In genomic region chr3:150232992-150233451, GRCh38 we compare ENCODE assay signal across 10 cellular contexts.
DNase-seq lines count a peak whose midpoint lies in the region; ATAC-seq and TF ChIP-seq lines count a peak whose summit lies in the region.
"Had no signal": no experiment of that assay in that cellular context is flagged by ENCODE, and none has a peak within 500 bp of the region (broad histone marks: within the 10 kb centered on the region; RNA-seq: fewer than 3 reads in every experiment).

No MANE protein-coding gene starts in this region.

- no peaks in the 10 kb centered on the region for H3K9me3 ChIP-seq in endodermal cell (ENCODE audit: control insufficient read depth, low read length)
- H3K9me3 ChIP-seq: BLaER1 treated with 17β-estradiol and CSF1 and Interleukin-3, amounts not matched to agents 10 nM and 100 nM had no signal

- H3K36me3 Mint-ChIP-seq in endodermal cell (ENCODE audit: low read depth), result no peaks in the 10 kb centered on the region
- no peaks in the 10 kb centered on the region for H3K36me3 Mint-ChIP-seq in mesothelial cell of epicardium

- H3K36me3 ChIP-seq in endodermal cell (ENCODE audit: control insufficient read depth, insufficient read depth, low read length), result no peaks in the 10 kb centered on the region
- H3K36me3 ChIP-seq: BLaER1 treated with 17β-estradiol and CSF1 and Interleukin-3, amounts not matched to agents 10 nM and 100 nM had no signal

- TF ChIP-seq CTCF in C4-2B (conservative IDR thresholded peaks at IDR 0.05) (no peak), endodermal cell (conservative IDR thresholded peaks at IDR 0.05) (no peak), mesothelial cell of epicardium (IDR thresholded peaks at IDR 0.05; ENCODE audit: unreplicated experiment) (no peak)

- peaks cover 3% of the 10 kb centered on the region for H3K4me1 ChIP-seq in endodermal cell (ENCODE audit: control insufficient read depth, insufficient read depth, low read length)
- H3K4me1 ChIP-seq: BLaER1 treated with 17β-estradiol and CSF1 and Interleukin-3, amounts not matched to agents 10 nM and 100 nM had no signal

- H3K9me3 Mint-ChIP-seq in endodermal cell, result no peaks in the 10 kb centered on the region
- peaks cover 8% of the 10 kb centered on the region for H3K9me3 Mint-ChIP-seq in mesothelial cell of epicardium
- H3K9me3 Mint-ChIP-seq: activated CD4-positive, alpha-beta memory T cell treated with anti-CD3 and anti-CD28 coated beads, Interleukin-2, amount 10 ng/mL, durations not matched to agents 7 days and 5 days had no signal

- no peak overlapping the region for H3K9ac ChIP-seq in endodermal cell (ENCODE audit: extremely low read depth, low read length, poor library complexity, severe bottlenecking)
- H3K9ac ChIP-seq: BLaER1 treated with 17β-estradiol and CSF1 and Interleukin-3, amounts not matched to agents 10 nM and 100 nM had no signal

- H3K27me3 ChIP-seq in endodermal cell (ENCODE audit: control insufficient read depth, insufficient read depth, low read length, poor library complexity, severe bottlenecking), result no peaks in the 10 kb centered on the region
- H3K27me3 ChIP-seq: BLaER1 treated with 17β-estradiol and CSF1 and Interleukin-3, amounts not matched to agents 10 nM and 100 nM had no signal

- H3K4me3 ChIP-seq in endodermal cell (ENCODE audit: low read length), result no peak overlapping the region
- H3K4me3 ChIP-seq: BLaER1 treated with 17β-estradiol and CSF1 and Interleukin-3, amounts not matched to agents 10 nM and 100 nM had no signal

- H3K27me3 Mint-ChIP-seq in endodermal cell (ENCODE audit: insufficient read depth) (no peaks in the 10 kb centered on the region), mesothelial cell of epicardium (ENCODE audit: low read depth) (no peaks in the 10 kb centered on the region)

- H3K4me3 Mint-ChIP-seq in endodermal cell, result no peak overlapping the region
- no peak overlapping the region for H3K4me3 Mint-ChIP-seq in mesothelial cell of epicardium
- H3K4me3 Mint-ChIP-seq: activated CD4-positive, alpha-beta memory T cell treated with anti-CD3 and anti-CD28 coated beads, Interleukin-2, amount 10 ng/mL, durations not matched to agents 7 days and 5 days had no signal

- H3K27ac ChIP-seq in C4-2B, result peak overlapping the region; percentile 22; the same call in 1 of the 2 replicates
- H3K27ac ChIP-seq in endodermal cell (ENCODE audit: low read depth, low read length), result peak overlapping the region; percentile 24
- H3K27ac ChIP-seq: BLaER1 treated with 17β-estradiol and CSF1 and Interleukin-3, amounts not matched to agents 10 nM and 100 nM had no signal

- 78 to 87% methylated on average over 2 to 4 of the region's 4 CpGs for WGBS in endodermal cell (ENCODE audit: insufficient coverage in 1 of 2, insufficient read length in 1 of 2), 2 experiments

- peak; percentile 67 for DNase-seq in NCI-H2196 (lab: John Stamatoyannopoulos, UW; ENCODE audit: unreplicated experiment)
- DNase-seq in endodermal cell, result no peak
- DNase-seq in myocyte (ENCODE audit: low read depth), result peak; percentile 41
- no peak for DNase-seq in mesothelial cell of epicardium (ENCODE audit: low spot score in 2 of 2, unreplicated experiment in 2 of 2)
- DNase-seq in T-helper 1 cell, result no peak
- no peak for DNase-seq in NCI-H1694 (lab: John Stamatoyannopoulos, UW)
- DNase-seq: activated CD4-positive, alpha-beta memory T cell treated with anti-CD3 and anti-CD28 coated beads, Interleukin-2, amount 10 ng/mL, durations not matched to agents 7 days and 5 days had no signal

- ATAC-seq in HG02981 (IDR thresholded peaks at IDR 0.05; ENCODE audit: unreplicated experiment), result no peak

- H3K27ac Mint-ChIP-seq in endodermal cell (no peak overlapping the region), mesothelial cell of epicardium (no peak overlapping the region)
- H3K27ac Mint-ChIP-seq: activated CD4-positive, alpha-beta memory T cell treated with anti-CD3 and anti-CD28 coated beads, Interleukin-2, amount 10 ng/mL, durations not matched to agents 7 days and 5 days had no signal

- H3K4me1 Mint-ChIP-seq in endodermal cell (peaks cover 16% of the 10 kb centered on the region), mesothelial cell of epicardium (peaks cover 49% of the 10 kb centered on the region)
- H3K4me1 Mint-ChIP-seq: activated CD4-positive, alpha-beta memory T cell treated with anti-CD3 and anti-CD28 coated beads, Interleukin-2, amount 10 ng/mL, durations not matched to agents 7 days and 5 days had no signal

Comparison
In these comparisons a context has a peak if more than half of its experiments do, and no peak if none do; other contexts are left out.
1. DNase-seq: peak in NCI-H2196 (single experiment) and myocyte (single experiment); none in endodermal cell (single experiment), mesothelial cell of epicardium (0 of 2), T-helper 1 cell (0 of 5) and NCI-H1694 (single experiment).